Comparison of ENCODE assay signal across 26 cellular contexts in genomic region chr12:24197517-24197916, GRCh38.
A peak's percentile ranks its signal among the peaks of the same experiment; 100 is the strongest.
DNase-seq lines count a peak whose midpoint lies in the region; ATAC-seq and TF ChIP-seq lines count a peak whose summit lies in the region.
"Had no signal": no experiment of that assay in that cellular context is flagged by ENCODE, and none has a peak within 500 bp of the region (broad histone marks: within the 10 kb centered on the region; RNA-seq: fewer than 3 reads in every experiment).

No MANE protein-coding gene starts in this region.

- no peak overlapping the region for H4K91ac ChIP-seq in mesenchymal stem cell (ENCODE audit: low read length)

- no peak for TF ChIP-seq RAD21 in SK-N-SH (IDR thresholded peaks at IDR 0.05; ENCODE audit: low read length)

- H3K79me1 ChIP-seq in mesenchymal stem cell (replicated peaks; ENCODE audit: low read length, poor library complexity, severe bottlenecking): no peaks in the 10 kb centered on the region

- peak overlapping the region; percentile 14 for H2AK5ac ChIP-seq in mesenchymal stem cell (ENCODE audit: low read length, severe bottlenecking)

- no peak overlapping the region for H2BK5ac ChIP-seq in mesenchymal stem cell (ENCODE audit: low read depth, low read length, poor library complexity, severe bottlenecking)

- H3K23ac ChIP-seq in mesenchymal stem cell (ENCODE audit: low read length in 2 of 2): no peak overlapping the region

- H3K27ac ChIP-seq in SK-N-SH (ENCODE audit: low read depth in 2 of 2, low read length in 1 of 2) (no peak overlapping the region), mesenchymal stem cell (ENCODE audit: low read length, poor library complexity, severe bottlenecking) (peak overlapping the region; percentile 22)
- H3K27ac ChIP-seq: cardiac muscle cell, epithelial cell of prostate, hepatocyte, HL-60, parathyroid adenoma, right lobe of liver, testis had no signal

- H3K36me3 Mint-ChIP-seq in stimulated activated effector memory CD8-positive, alpha-beta T cell treated with anti-CD3 and anti-CD28 coated beads, Interleukin-12 subunit alpha, Interleukin-12 subunit beta, amount 100 ng/mL, for 72 hours: no peaks in the 10 kb centered on the region
- H3K36me3 Mint-ChIP-seq: CD14-positive monocyte; naive thymus-derived CD4-positive, alpha-beta T cell had no signal

- H3K4ac ChIP-seq in mesenchymal stem cell (ENCODE audit: low read depth in 1 of 2, low read length in 2 of 2): no peak overlapping the region

- no peak overlapping the region for H4K8ac ChIP-seq in mesenchymal stem cell (ENCODE audit: low read length)

- H3K14ac ChIP-seq in mesenchymal stem cell (ENCODE audit: low read length in 2 of 2): no peak overlapping the region

- no peak overlapping the region for H2BK15ac ChIP-seq in mesenchymal stem cell (ENCODE audit: low read depth, poor library complexity, severe bottlenecking)

- no peak for TF ChIP-seq CTCF in SK-N-SH (IDR thresholded peaks at IDR 0.05)
- no peak for TF ChIP-seq CTCF in BE2C (IDR thresholded peaks at IDR 0.05; ENCODE audit: low read depth, low read length)

- no peaks in the 10 kb centered on the region; a peak in 1 of 4 replicates for H3K4me1 ChIP-seq in SK-N-SH (ENCODE audit: control insufficient read depth in 1 of 2, insufficient read depth in 2 of 2, low read depth in 1 of 2, low read length in 1 of 2)
- H3K4me1 ChIP-seq in mesenchymal stem cell (ENCODE audit: control insufficient read depth, insufficient read depth, low read depth, low read length): peaks cover 12% of the 10 kb centered on the region
- H3K4me1 ChIP-seq in BE2C: no peaks in the 10 kb centered on the region; the same call in 1 of the 2 replicates
- H3K4me1 ChIP-seq: parathyroid adenoma, right lobe of liver, testis had no signal

- H3K4me2 ChIP-seq in SK-N-SH (no peak overlapping the region), mesenchymal stem cell (ENCODE audit: low read length, poor library complexity, severe bottlenecking) (no peak overlapping the region)
- H3K4me2 ChIP-seq: hepatocyte had no signal

- no peak overlapping the region for H3K27ac Mint-ChIP-seq in stimulated activated effector memory CD8-positive, alpha-beta T cell treated with anti-CD3 and anti-CD28 coated beads, Interleukin-12 subunit alpha, Interleukin-12 subunit beta, amount 100 ng/mL, for 72 hours
- H3K27ac Mint-ChIP-seq: activated CD4-positive, alpha-beta T cell treated with anti-CD3 and anti-CD28 coated beads, Interleukin-2, amount 10 ng/mL, durations not matched to agents 7 days and 5 days; dendritic cell treated with granulocyte-macrophage colony-stimulating factor and Interleukin-4, amounts not matched to agents 40 ng/mL and 50 ng/mL, for 4 days; naive thymus-derived CD4-positive, alpha-beta T cell had no signal

- DNase-seq in SK-N-SH (no peak), astrocyte of the hippocampus (ENCODE audit: low read depth, low spot score) (peak; percentile 51), mesenchymal stem cell (peak; percentile 7), DMS153 (lab: John Stamatoyannopoulos, UW) (no peak), BE2C (no peak)
- DNase-seq in stimulated activated effector memory CD8-positive, alpha-beta T cell treated with anti-CD3 and anti-CD28 coated beads, Interleukin-12 subunit alpha, Interleukin-12 subunit beta, amount 100 ng/mL, for 72 hours (ENCODE audit: low spot score in 2 of 2): no peak
- DNase-seq: activated CD4-positive, alpha-beta T cell treated with anti-CD3 and anti-CD28 coated beads, Interleukin-2, amount 10 ng/mL, durations not matched to agents 7 days and 5 days; activated gamma-delta T cell; foreskin fibroblast; GDM1; mammary epithelial cell; MV-4-11; naive thymus-derived CD4-positive, alpha-beta T cell; NCI-H187; NCI-H446; right lobe of liver; testis had no signal

- no peak overlapping the region for H3K18ac ChIP-seq in mesenchymal stem cell (ENCODE audit: low read depth in 1 of 2, low read length in 2 of 2)

- no peak overlapping the region for H2BK120ac ChIP-seq in mesenchymal stem cell (ENCODE audit: low read depth, low read length)

- H2BK12ac ChIP-seq in mesenchymal stem cell (ENCODE audit: low read length in 2 of 2): no peak overlapping the region

- H3K27me3 ChIP-seq in SK-N-SH (ENCODE audit: insufficient read depth): no peaks in the 10 kb centered on the region
- H3K27me3 ChIP-seq in mesenchymal stem cell (ENCODE audit: control insufficient read depth in 1 of 2, insufficient read depth in 1 of 2, low read length in 2 of 2): no peaks in the 10 kb centered on the region
- no peaks in the 10 kb centered on the region for H3K27me3 ChIP-seq in BE2C
- H3K27me3 ChIP-seq: cardiac muscle cell, hepatocyte, right lobe of liver, testis had no signal

- no peaks in the 10 kb centered on the region for H3K9me3 ChIP-seq in SK-N-SH
- H3K9me3 ChIP-seq in mesenchymal stem cell (ENCODE audit: control insufficient read depth, low read length): no peaks in the 10 kb centered on the region
- no peaks in the 10 kb centered on the region for H3K9me3 ChIP-seq in BE2C
- H3K9me3 ChIP-seq: right lobe of liver, testis had no signal

- H2AFZ ChIP-seq in SK-N-SH (ENCODE audit: low read depth) (no peak overlapping the region), mesenchymal stem cell (ENCODE audit: low read depth, low read length) (no peak overlapping the region)
- H2AFZ ChIP-seq: hepatocyte, parathyroid adenoma had no signal

- no peaks in the 10 kb centered on the region for H3K79me2 ChIP-seq in SK-N-SH (ENCODE audit: insufficient read depth)
- H3K79me2 ChIP-seq: hepatocyte, parathyroid adenoma had no signal

- no peak overlapping the region for H3K4me3 Mint-ChIP-seq in stimulated activated effector memory CD8-positive, alpha-beta T cell treated with anti-CD3 and anti-CD28 coated beads, Interleukin-12 subunit alpha, Interleukin-12 subunit beta, amount 100 ng/mL, for 72 hours
- H3K4me3 Mint-ChIP-seq: activated CD4-positive, alpha-beta T cell treated with anti-CD3 and anti-CD28 coated beads, Interleukin-2, amount 10 ng/mL, durations not matched to agents 7 days and 5 days; CD14-positive monocyte; dendritic cell treated with granulocyte-macrophage colony-stimulating factor and Interleukin-4, amounts not matched to agents 40 ng/mL and 50 ng/mL, for 4 days; naive thymus-derived CD4-positive, alpha-beta T cell had no signal

- no peaks in the 10 kb centered on the region for H3K9me2 ChIP-seq in SK-N-SH

- H3K36me3 ChIP-seq in SK-N-SH (replicated peaks in 1 of 2; ENCODE audit: control insufficient read depth in 1 of 2, insufficient read depth in 2 of 2, low read length in 1 of 2) (no peaks in the 10 kb centered on the region), mesenchymal stem cell (ENCODE audit: control insufficient read depth in 1 of 2, insufficient read depth in 2 of 2, low read depth in 1 of 2, low read length in 2 of 2) (no peaks in the 10 kb centered on the region), BE2C (no peaks in the 10 kb centered on the region)
- H3K36me3 ChIP-seq: cardiac muscle cell, right lobe of liver had no signal

- POLR2A ChIA-PET in SK-N-SH (lab: Yijun Ruan, JAX): no interaction called here

- WGBS in SK-N-SH (ENCODE audit: low lambda C conversion rate): 82% methylated on average over 4 of the region's 5 CpGs
- 64% methylated on average over 2 of the region's 5 CpGs for WGBS in mesenchymal stem cell

- no peaks in the 10 kb centered on the region for H3K4me1 Mint-ChIP-seq in stimulated activated effector memory CD8-positive, alpha-beta T cell treated with anti-CD3 and anti-CD28 coated beads, Interleukin-12 subunit alpha, Interleukin-12 subunit beta, amount 100 ng/mL, for 72 hours
- H3K4me1 Mint-ChIP-seq: activated CD4-positive, alpha-beta T cell treated with anti-CD3 and anti-CD28 coated beads, Interleukin-2, amount 10 ng/mL, durations not matched to agents 7 days and 5 days; CD14-positive monocyte; naive thymus-derived CD4-positive, alpha-beta T cell had no signal

- CTCF ChIA-PET in SK-N-SH (lab: Yijun Ruan, JAX): no interaction called here

- no peaks in the 10 kb centered on the region for H4K20me1 ChIP-seq in SK-N-SH (ENCODE audit: insufficient read depth)

- ATAC-seq in SK-N-SH treated with all-trans-retinoic acid at 6 μM for 48 hours: peak; percentile 27; the same call in 2 of the 3 replicates
- ATAC-seq in stimulated activated effector memory CD8-positive, alpha-beta T cell treated with anti-CD3 and anti-CD28 coated beads, Interleukin-12 subunit alpha, Interleukin-12 subunit beta, amount 100 ng/mL, for 72 hours: no peak
- no peak for ATAC-seq in GM21717 (IDR thresholded peaks at IDR 0.05; ENCODE audit: unreplicated experiment)
- ATAC-seq: naive thymus-derived CD4-positive, alpha-beta T cell had no signal

- H3K4me3 ChIP-seq in SK-N-SH (ENCODE audit: low read depth in 2 of 2, low read length in 1 of 2): no peak overlapping the region
- H3K4me3 ChIP-seq in mesenchymal stem cell (ENCODE audit: insufficient read depth in 1 of 2, low read depth in 1 of 2, low read length in 2 of 2): no peak overlapping the region
- no peak overlapping the region for H3K4me3 ChIP-seq in BE2C (ENCODE audit: low read depth, low read length)
- H3K4me3 ChIP-seq: cardiac muscle cell, hepatocyte, right lobe of liver, testis had no signal

- H3K9ac ChIP-seq in SK-N-SH (no peak overlapping the region), mesenchymal stem cell (ENCODE audit: low read length) (no peak overlapping the region)
- H3K9ac ChIP-seq: parathyroid adenoma had no signal

- no peak for TF ChIP-seq EP300 in SK-N-SH (IDR thresholded peaks at IDR 0.05; ENCODE audit: borderline replicate concordance in 1 of 2, low read depth in 1 of 2, low read length in 1 of 2)

- H3K9me3 Mint-ChIP-seq in stimulated activated effector memory CD8-positive, alpha-beta T cell treated with anti-CD3 and anti-CD28 coated beads, Interleukin-12 subunit alpha, Interleukin-12 subunit beta, amount 100 ng/mL, for 72 hours: no peaks in the 10 kb centered on the region
- H3K9me3 Mint-ChIP-seq: activated CD4-positive, alpha-beta T cell treated with anti-CD3 and anti-CD28 coated beads, Interleukin-2, amount 10 ng/mL, durations not matched to agents 7 days and 5 days; dendritic cell treated with granulocyte-macrophage colony-stimulating factor and Interleukin-4, amounts not matched to agents 40 ng/mL and 50 ng/mL, for 4 days had no signal

- no peaks in the 10 kb centered on the region for H3F3A ChIP-seq in SK-N-SH (replicated peaks; ENCODE audit: insufficient read depth)

TF ChIP-seq in SK-N-SH, 30 proteins besides CTCF, POLR2A, EP300 and RAD21 (continues in another document):
- no peak for TF ChIP-seq TEAD4 (IDR thresholded peaks at IDR 0.05; ENCODE audit: borderline replicate concordance, insufficient read depth)
- TF ChIP-seq TCF12 (IDR thresholded peaks at IDR 0.05): no peak
- no peak for TF ChIP-seq POLR2AphosphoS5 (IDR thresholded peaks at IDR 0.05; ENCODE audit: low read depth, low read length)
- TF ChIP-seq RCOR1 (IDR thresholded peaks at IDR 0.05; ENCODE audit: low read length): no peak
- TF ChIP-seq SIN3A (IDR thresholded peaks at IDR 0.05; ENCODE audit: borderline replicate concordance, low read depth, low read length): no peak
- TF ChIP-seq EZH2phosphoT487 (IDR thresholded peaks at IDR 0.05; ENCODE audit: borderline replicate concordance, low read depth): no peak
- no peak for TF ChIP-seq NFIC (IDR thresholded peaks at IDR 0.05; ENCODE audit: borderline replicate concordance)
- no peak for TF ChIP-seq RFX5 (IDR thresholded peaks at IDR 0.05; ENCODE audit: low read length)

Comparison
In these comparisons a context has a peak if more than half of its experiments do, and no peak if none do; other contexts are left out.
1. DNase-seq: peak in astrocyte of the hippocampus (single experiment) and mesenchymal stem cell (single experiment); none in SK-N-SH (single experiment), DMS153 (single experiment), stimulated activated effector memory CD8-positive, alpha-beta T cell treated with anti-CD3 and anti-CD28 coated beads, Interleukin-12 subunit alpha, Interleukin-12 subunit beta, amount 100 ng/mL, for 72 hours (0 of 2) and BE2C (single experiment).